Comparison of ENCODE assay signal across 19 cellular contexts in genomic region chr10:34094146-34094696, GRCh38.
"Had no signal": no experiment of that assay in that cellular context is flagged by ENCODE, and none has a peak within 500 bp of the region (broad histone marks: within the 10 kb centered on the region; RNA-seq: fewer than 3 reads in every experiment).

No MANE protein-coding gene starts in this region.

- H3K27ac Mint-ChIP-seq: effector memory CD8-positive, alpha-beta T cell; memory B cell; natural killer cell; progenitor cell of endocrine pancreas; stimulated activated memory B cell treated with anti-CD40 and anti-IgM and Interleukin-4, amounts not matched to agents 10 μg/mL and 1 μg/mL and 100 μg/mL, for 72 hours had no signal

- DNase-seq: cerebellar nuclear complex; cortex of kidney; effector memory CD8-positive, alpha-beta T cell; erythroblast; left lung; lower lobe of right lung; natural killer cell; stimulated activated CD4-positive, alpha-beta T cell treated with anti-CD3 and anti-CD28 coated beads, Interleukin-4, amount 100 ng/mL, for 4 hours; stimulated activated naive CD8-positive, alpha-beta T cell treated with anti-CD3 and anti-CD28 coated beads, Interleukin-15, Interleukin-2, amounts not matched to agents 100 U/mL and 50 U/mL, for 24 hours; substantia nigra; testis; tibial artery; upper lobe of left lung; uterus had no signal

- H3K9ac ChIP-seq: parathyroid adenoma had no signal

- ATAC-seq: effector memory CD8-positive, alpha-beta T cell; left lung; lower lobe of right lung; natural killer cell; sciatic nerve; stimulated activated memory B cell treated with anti-CD40 and anti-IgM and Interleukin-4, amounts not matched to agents 10 μg/mL and 1 μg/mL and 100 μg/mL, for 72 hours; stimulated activated naive CD8-positive, alpha-beta T cell treated with anti-CD3 and anti-CD28 coated beads, Interleukin-15, Interleukin-2, amounts not matched to agents 100 U/mL and 50 U/mL, for 24 hours had no signal

- H3K4me3 Mint-ChIP-seq: effector memory CD8-positive, alpha-beta T cell; memory B cell; natural killer cell; stimulated activated memory B cell treated with anti-CD40 and anti-IgM and Interleukin-4, amounts not matched to agents 10 μg/mL and 1 μg/mL and 100 μg/mL, for 72 hours had no signal

- H3K27ac ChIP-seq: left lung, lower lobe of right lung, parathyroid adenoma, testis, tibial artery, upper lobe of left lung, uterus had no signal

- H3K36me3 Mint-ChIP-seq: memory B cell had no signal

- H3K4me1 ChIP-seq: left lung, lower lobe of right lung, parathyroid adenoma, testis, upper lobe of left lung, uterus had no signal

- H3K36me3 ChIP-seq: left lung, lower lobe of right lung, tibial artery, upper lobe of left lung, uterus had no signal

- H3K9me3 ChIP-seq: testis had no signal

- H3K27me3 Mint-ChIP-seq: effector memory CD8-positive, alpha-beta T cell; memory B cell; progenitor cell of endocrine pancreas; stimulated activated memory B cell treated with anti-CD40 and anti-IgM and Interleukin-4, amounts not matched to agents 10 μg/mL and 1 μg/mL and 100 μg/mL, for 72 hours had no signal

- H3K27me3 ChIP-seq: left lung, testis, tibial artery, upper lobe of left lung, uterus had no signal

- H3K4me1 Mint-ChIP-seq: memory B cell; natural killer cell; stimulated activated memory B cell treated with anti-CD40 and anti-IgM and Interleukin-4, amounts not matched to agents 10 μg/mL and 1 μg/mL and 100 μg/mL, for 72 hours had no signal

- H3K4me3 ChIP-seq: left lung, lower lobe of right lung, testis, tibial artery, upper lobe of left lung, uterus had no signal

- H2AFZ ChIP-seq: parathyroid adenoma had no signal

- H3K79me2 ChIP-seq: parathyroid adenoma had no signal
